ENCODE assay signal across 9 cellular contexts in the genomic region with DNA sequence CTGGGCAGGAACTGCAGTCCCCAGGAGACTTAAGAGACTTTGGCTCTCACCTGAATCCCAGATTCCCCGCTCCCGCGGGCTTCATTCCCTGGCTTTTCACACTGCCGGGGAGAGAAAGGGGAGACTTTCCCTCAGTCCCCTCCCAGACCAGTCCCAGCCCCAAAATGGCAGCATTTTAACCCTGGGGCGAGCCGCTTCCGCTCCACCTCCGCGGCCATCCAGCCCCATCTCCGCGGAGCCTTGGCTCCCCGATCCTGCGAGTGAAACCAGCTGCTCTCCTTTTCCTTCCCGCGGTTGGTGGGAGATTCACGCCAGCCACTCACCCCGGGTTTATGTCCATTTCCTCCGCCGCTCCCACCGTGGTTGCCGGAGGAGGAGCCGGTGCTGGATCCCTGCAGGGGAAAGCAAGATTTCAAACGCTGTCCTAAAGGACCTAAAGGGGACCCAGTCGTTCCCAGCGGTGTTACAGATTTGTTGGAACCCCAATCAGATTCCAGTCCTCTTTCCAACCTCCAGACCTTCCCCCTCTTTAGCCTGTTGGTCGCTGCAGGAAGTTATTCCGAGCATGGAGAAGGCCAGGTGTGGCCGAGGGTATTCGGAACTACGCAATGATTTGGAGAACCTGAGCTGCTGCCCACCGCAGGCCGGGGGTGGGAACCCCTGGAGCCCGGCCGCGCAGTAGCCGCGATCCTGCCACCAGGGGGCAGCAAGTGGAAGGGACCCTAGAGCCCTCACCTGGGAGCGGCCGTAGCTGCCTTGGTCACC. TPM values are rescaled to one million over a fixed set of nuclear protein-coding genes. Genes with fewer than 3 reads are reported as not detected.
DNase-seq lines count a peak whose midpoint lies in the region; ATAC-seq and TF ChIP-seq lines count a peak whose summit lies in the region.
"Had no signal": no experiment of that assay in that cellular context is flagged by ENCODE, and none has a peak within 500 bp of the region (broad histone marks: within the 10 kb centered on the region; RNA-seq: fewer than 3 reads in every experiment).

No MANE protein-coding gene starts in this region.

- peak overlapping the region; percentile 94 for H3K27ac ChIP-seq in HCT116 (ENCODE audit: low read depth, low read length)

- peak; percentile 73 for TF ChIP-seq RAD21 in HCT116 (IDR thresholded peaks at IDR 0.05; ENCODE audit: low read depth)

- H3K79me2 ChIP-seq in HCT116 (ENCODE audit: insufficient read depth, low read length), result peaks cover 49% of the 10 kb centered on the region

- no peaks in the 10 kb centered on the region for H3K9me3 ChIP-seq in HCT116 (ENCODE audit: control insufficient read depth in 1 of 2, insufficient read depth in 1 of 2, low read depth in 1 of 2, low read length in 2 of 2)

- H3K36me3 ChIP-seq in HCT116 (ENCODE audit: control insufficient read depth in 1 of 2, insufficient read depth in 2 of 2, low read length in 2 of 2), result peaks cover 6 to 28% of the 10 kb centered on the region in 2 experiments; a peak in 3 of 4 replicates

- no peaks in the 10 kb centered on the region for H4K20me1 ChIP-seq in HCT116 (ENCODE audit: insufficient read depth)

- TF ChIP-seq CTCF in HCT116 (IDR thresholded peaks at IDR 0.05 in 2 of 3, conservative IDR thresholded peaks at IDR 0.05 in 1 of 3; ENCODE audit: borderline replicate concordance in 1 of 3, insufficient read depth in 1 of 3, low read depth in 2 of 3, low read length in 2 of 3) (peak; percentile 95 to 96 (median 95)), epithelial cell of esophagus (IDR thresholded peaks at IDR 0.05; ENCODE audit: insufficient read depth, low read depth, low read length, missing control alignments) (peak; percentile 87)

- H3K4me2 ChIP-seq in HCT116 (ENCODE audit: low read length), result peak overlapping the region; percentile 94

- peak overlapping the region; percentile 85 for H3K9ac ChIP-seq in HCT116 (ENCODE audit: low read length)

- peaks cover 19 to 37% of the 10 kb centered on the region in 2 experiments for H3K4me1 ChIP-seq in HCT116 (ENCODE audit: control insufficient read depth in 1 of 2, insufficient read depth in 2 of 2, low read length in 2 of 2)

- H2AFZ ChIP-seq in HCT116 (ENCODE audit: low read depth, low read length, poor library complexity, severe bottlenecking), result no peak overlapping the region

- peak; percentile 90 for TF ChIP-seq POLR2A in HCT116 (IDR thresholded peaks at IDR 0.05; ENCODE audit: borderline replicate concordance, extremely low read depth, insufficient read depth, insufficient read length)

- peak; percentile 62 for DNase-seq in CD1c-positive myeloid dendritic cell (ENCODE audit: extremely low spot score)
- peak; percentile 82 for DNase-seq in HCT116 (ENCODE audit: low read depth, low spot score)
- DNase-seq in NCI-H524 treated with DMSO at 0.1 percent for 48 hours (lab: John Stamatoyannopoulos, UW), result peak; percentile 16
- peak; percentile 44 for DNase-seq in activated CD8-positive, alpha-beta memory T cell treated with anti-CD3 and anti-CD28 coated beads, Interleukin-2, amount 50 U/mL, for 24 hours (ENCODE audit: extremely low read depth)
- DNase-seq in epithelial cell of esophagus (ENCODE audit: low read depth), result peak; percentile 80
- peak; percentile 67 for DNase-seq in mucosa of gallbladder (ENCODE audit: low spot score)
- peak; percentile 70 for DNase-seq in stimulated activated CD8-positive, alpha-beta memory T cell treated with anti-CD3 and anti-CD28 coated beads, Interleukin-4, amount 100 ng/mL, for 24 hours (ENCODE audit: low read depth)

- CTCF ChIA-PET in HCT116 (lab: Charles Lee), result interaction anchor here (0.7 to 2.5 kb wide), 17 partner anchors 8 to 192 kb away, joined by 3 to 11 read pairs (median 3); partner anchors contain the start of gene COX6B1

- intact Hi-C loops in HCT116 (cut with micrococcal nuclease), result loop anchor here (1.0 kb wide), 3 partner anchors 35 to 207 kb away; partner anchors contain the start of genes COX6B1 and TMEM147

- peak; percentile 81 for ATAC-seq in HCT116
- no peak for ATAC-seq in HG02610 (IDR thresholded peaks at IDR 0.05; ENCODE audit: unreplicated experiment)

- RAD21 ChIA-PET in HCT116 (lab: Charles Lee; ENCODE audit: low non-redundant PET in 1 of 2, low total read pairs in 2 of 2, uncharacterized antibody in 2 of 2, unreplicated experiment in 2 of 2), result interaction anchor here in 1 of 2 experiments (0.5 to 0.6 kb wide), 2 partner anchors 15 to 159 kb away, joined by 3 to 4 read pairs; no protein-coding TSS in a partner anchor

- H3K27me3 ChIP-seq in HCT116 (ENCODE audit: insufficient read depth, low read length), result no peaks in the 10 kb centered on the region

- H3K9me2 ChIP-seq in HCT116 (ENCODE audit: insufficient read depth), result no peaks in the 10 kb centered on the region

- TSS peak; percentile 79 for BruUV-seq in HCT116 (replicated peaks; lab: Mats Ljungman, UMichigan)

- H3K4me3 ChIP-seq in HCT116 (replicated peaks in 1 of 2; ENCODE audit: low read depth in 1 of 2, low read length in 2 of 2), result peak overlapping the region; percentile 66 to 70
- H3K4me3 ChIP-seq in epithelial cell of esophagus (ENCODE audit: low read length), result peak overlapping the region; percentile 64

- POLR2A ChIA-PET in HCT116 (lab: Charles Lee), result interaction anchor here (0.5 to 2.4 kb wide), 18 partner anchors 10 to 431 kb away, joined by 3 to 22 read pairs (median 4); partner anchors contain the start of genes COX6B1 and LIN37

TF ChIP-seq in HCT116, 20 proteins besides CTCF, POLR2A, EP300 and RAD21 (continues in another document):
- TF ChIP-seq, protein P1, sequence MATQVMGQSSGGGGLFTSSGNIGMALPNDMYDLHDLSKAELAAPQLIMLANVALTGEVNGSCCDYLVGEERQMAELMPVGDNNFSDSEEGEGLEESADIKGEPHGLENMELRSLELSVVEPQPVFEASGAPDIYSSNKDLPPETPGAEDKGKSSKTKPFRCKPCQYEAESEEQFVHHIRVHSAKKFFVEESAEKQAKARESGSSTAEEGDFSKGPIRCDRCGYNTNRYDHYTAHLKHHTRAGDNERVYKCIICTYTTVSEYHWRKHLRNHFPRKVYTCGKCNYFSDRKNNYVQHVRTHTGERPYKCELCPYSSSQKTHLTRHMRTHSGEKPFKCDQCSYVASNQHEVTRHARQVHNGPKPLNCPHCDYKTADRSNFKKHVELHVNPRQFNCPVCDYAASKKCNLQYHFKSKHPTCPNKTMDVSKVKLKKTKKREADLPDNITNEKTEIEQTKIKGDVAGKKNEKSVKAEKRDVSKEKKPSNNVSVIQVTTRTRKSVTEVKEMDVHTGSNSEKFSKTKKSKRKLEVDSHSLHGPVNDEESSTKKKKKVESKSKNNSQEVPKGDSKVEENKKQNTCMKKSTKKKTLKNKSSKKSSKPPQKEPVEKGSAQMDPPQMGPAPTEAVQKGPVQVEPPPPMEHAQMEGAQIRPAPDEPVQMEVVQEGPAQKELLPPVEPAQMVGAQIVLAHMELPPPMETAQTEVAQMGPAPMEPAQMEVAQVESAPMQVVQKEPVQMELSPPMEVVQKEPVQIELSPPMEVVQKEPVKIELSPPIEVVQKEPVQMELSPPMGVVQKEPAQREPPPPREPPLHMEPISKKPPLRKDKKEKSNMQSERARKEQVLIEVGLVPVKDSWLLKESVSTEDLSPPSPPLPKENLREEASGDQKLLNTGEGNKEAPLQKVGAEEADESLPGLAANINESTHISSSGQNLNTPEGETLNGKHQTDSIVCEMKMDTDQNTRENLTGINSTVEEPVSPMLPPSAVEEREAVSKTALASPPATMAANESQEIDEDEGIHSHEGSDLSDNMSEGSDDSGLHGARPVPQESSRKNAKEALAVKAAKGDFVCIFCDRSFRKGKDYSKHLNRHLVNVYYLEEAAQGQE (IDR thresholded peaks at IDR 0.05; ENCODE audit: low read depth), result no peak
- TF ChIP-seq SP1 (IDR thresholded peaks at IDR 0.05; ENCODE audit: low read depth), result no peak
- no peak for TF ChIP-seq ELF1 (IDR thresholded peaks at IDR 0.05; ENCODE audit: borderline replicate concordance, low read depth)
- TF ChIP-seq EZH2phosphoT487 (IDR thresholded peaks at IDR 0.05; ENCODE audit: borderline replicate concordance), result no peak
- TF ChIP-seq CEBPB (IDR thresholded peaks at IDR 0.05; ENCODE audit: low read depth), result no peak
- no peak for TF ChIP-seq JUND (IDR thresholded peaks at IDR 0.05)
- peak; percentile 59; the same call in 1 of the 2 replicates for TF ChIP-seq EGR1 (IDR thresholded peaks at IDR 0.05; ENCODE audit: low read depth)
- no peak for TF ChIP-seq TCF7L2 (IDR thresholded peaks at IDR 0.05; ENCODE audit: borderline replicate concordance, extremely low read depth, insufficient read depth, insufficient read length)
- peak; percentile 91 for TF ChIP-seq POLR2AphosphoS5 (IDR thresholded peaks at IDR 0.05; ENCODE audit: low read depth, low read length)
- peak; percentile 11; the same call in 1 of the 2 replicates for TF ChIP-seq SIN3A (IDR thresholded peaks at IDR 0.05; ENCODE audit: low read depth)
- no peak for TF ChIP-seq EZH2 (IDR thresholded peaks at IDR 0.05)
- TF ChIP-seq ZNF274 (IDR thresholded peaks at IDR 0.05; ENCODE audit: low read depth, low read length), result no peak
- TF ChIP-seq MAX (IDR thresholded peaks at IDR 0.05), result peak; percentile 71
- peak; percentile 81 for TF ChIP-seq YY1 (IDR thresholded peaks at IDR 0.05; ENCODE audit: extremely low read depth, insufficient replicate concordance, low read depth, low read length)
- TF ChIP-seq, protein P2, sequence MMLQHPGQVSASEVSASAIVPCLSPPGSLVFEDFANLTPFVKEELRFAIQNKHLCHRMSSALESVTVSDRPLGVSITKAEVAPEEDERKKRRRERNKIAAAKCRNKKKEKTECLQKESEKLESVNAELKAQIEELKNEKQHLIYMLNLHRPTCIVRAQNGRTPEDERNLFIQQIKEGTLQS (IDR thresholded peaks at IDR 0.05), result no peak

RNA-seq across cellular contexts. Expression of gene DMKN, which starts 3.4 kb away (rescaled TPM):
- total RNA-seq in HCT116 (2021; ENCODE audit: unreplicated experiment) (246 TPM), mucosa of gallbladder (1.8 TPM)
- 256 and 297 TPM in 2 replicates for polyA plus RNA-seq in HCT116 (2012)
- total RNA-seq: T-helper 1 cell treated with Interleukin-12 subunit alpha and Interleukin-12 subunit beta and Interleukin-4 antibody, amounts not matched to agents 30 ng/mL and 1 ng/mL, for 36 hours had no signal

RNA-seq across cellular contexts. Expression of gene SBSN, which starts 18.1 kb away (rescaled TPM):
- total RNA-seq in HCT116 (2021; ENCODE audit: unreplicated experiment) (0.66 TPM), mucosa of gallbladder (not detected)
- 0.17 and 0.23 TPM in 2 replicates for polyA plus RNA-seq in HCT116 (2012)
- total RNA-seq: T-helper 1 cell treated with Interleukin-12 subunit alpha and Interleukin-12 subunit beta and Interleukin-4 antibody, amounts not matched to agents 30 ng/mL and 1 ng/mL, for 36 hours had no signal

RNA-seq across cellular contexts. Expression of gene KRTDAP, which starts 19.8 kb away (rescaled TPM):
- total RNA-seq in HCT116 (2021; ENCODE audit: unreplicated experiment) (0.74 TPM), mucosa of gallbladder (not detected)
- 0.86 and 1.3 TPM in 2 replicates for polyA plus RNA-seq in HCT116 (2012)
- total RNA-seq: T-helper 1 cell treated with Interleukin-12 subunit alpha and Interleukin-12 subunit beta and Interleukin-4 antibody, amounts not matched to agents 30 ng/mL and 1 ng/mL, for 36 hours had no signal

RNA-seq across cellular contexts. Expression of gene GAPDHS, which starts 23.2 kb away (rescaled TPM):
- not detected for total RNA-seq in HCT116 (2021; ENCODE audit: unreplicated experiment)
- polyA plus RNA-seq in HCT116 (2012), result 0.09 TPM in 1 of 2 replicates, not detected in the other
- not detected for total RNA-seq in mucosa of gallbladder
- total RNA-seq: T-helper 1 cell treated with Interleukin-12 subunit alpha and Interleukin-12 subunit beta and Interleukin-4 antibody, amounts not matched to agents 30 ng/mL and 1 ng/mL, for 36 hours had no signal

RNA-seq across cellular contexts. Expression of gene TMEM147, which starts 35.4 kb away (rescaled TPM):
- 128 TPM for total RNA-seq in HCT116 (2021; ENCODE audit: unreplicated experiment)
- polyA plus RNA-seq in HCT116 (2012), result 192 and 211 TPM in 2 replicates
- 87.6 TPM for total RNA-seq in mucosa of gallbladder

Comparison
In these comparisons a context has a peak if more than half of its experiments do, and no peak if none do; other contexts are left out.
1. DNase-seq: peak in every context shown above with its lines; median percentile 82 in HCT116; 80 in epithelial cell of esophagus; 70 in stimulated activated CD8-positive, alpha-beta memory T cell treated with anti-CD3 and anti-CD28 coated beads, Interleukin-4, amount 100 ng/mL, for 24 hours; 67 in mucosa of gallbladder; 62 in CD1c-positive myeloid dendritic cell; 44 in activated CD8-positive, alpha-beta memory T cell treated with anti-CD3 and anti-CD28 coated beads, Interleukin-2, amount 50 U/mL, for 24 hours; 16 in NCI-H524 treated with DMSO at 0.1 percent for 48 hours.
2. RNA of gene DMKN, which starts 3.4 kb away (total RNA-seq): 246 TPM in HCT116 (single experiment); 1.8 TPM in mucosa of gallbladder (single experiment); every median in the first group is over 10 times any median in the second.